ENCODE assay signal across 8 cellular contexts in the genomic region with DNA sequence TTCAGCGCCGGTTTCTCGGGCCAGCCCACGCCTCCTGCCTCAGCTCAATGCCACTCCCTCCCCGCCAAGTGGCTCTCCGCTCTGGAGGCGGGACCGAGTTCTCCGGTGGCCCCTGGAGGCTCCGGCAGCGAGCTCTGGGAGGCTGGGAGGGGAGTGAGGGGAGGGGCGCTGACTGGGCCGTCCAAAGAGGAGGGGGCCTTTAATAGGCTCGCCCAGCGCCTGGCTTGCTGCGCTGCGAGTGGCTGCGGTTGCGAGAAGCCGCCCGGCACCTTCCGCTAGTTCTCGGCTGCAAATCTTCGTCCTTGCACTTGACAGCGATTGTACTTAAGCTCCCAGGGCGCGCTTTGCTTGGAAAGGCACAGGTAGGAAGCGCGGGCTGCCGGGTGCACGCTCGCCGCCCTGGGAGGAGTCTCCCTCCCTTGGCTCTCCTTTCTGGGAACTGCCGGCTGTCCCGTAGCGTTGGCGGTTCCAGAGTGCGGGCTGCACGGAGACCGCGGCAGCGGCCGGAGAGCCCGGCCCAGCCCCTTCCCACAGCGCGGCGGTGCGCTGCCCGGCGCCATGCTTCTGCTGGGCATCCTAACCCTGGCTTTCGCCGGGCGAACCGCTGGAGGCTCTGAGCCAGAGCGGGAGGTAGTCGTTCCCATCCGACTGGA. TPM values are rescaled to one million over a fixed set of nuclear protein-coding genes. Genes with fewer than 3 reads are reported as not detected.
A peak's percentile ranks its signal among the peaks of the same experiment; 100 is the strongest.
DNase-seq lines count a peak whose midpoint lies in the region; ATAC-seq and TF ChIP-seq lines count a peak whose summit lies in the region.

A gene with protein sequence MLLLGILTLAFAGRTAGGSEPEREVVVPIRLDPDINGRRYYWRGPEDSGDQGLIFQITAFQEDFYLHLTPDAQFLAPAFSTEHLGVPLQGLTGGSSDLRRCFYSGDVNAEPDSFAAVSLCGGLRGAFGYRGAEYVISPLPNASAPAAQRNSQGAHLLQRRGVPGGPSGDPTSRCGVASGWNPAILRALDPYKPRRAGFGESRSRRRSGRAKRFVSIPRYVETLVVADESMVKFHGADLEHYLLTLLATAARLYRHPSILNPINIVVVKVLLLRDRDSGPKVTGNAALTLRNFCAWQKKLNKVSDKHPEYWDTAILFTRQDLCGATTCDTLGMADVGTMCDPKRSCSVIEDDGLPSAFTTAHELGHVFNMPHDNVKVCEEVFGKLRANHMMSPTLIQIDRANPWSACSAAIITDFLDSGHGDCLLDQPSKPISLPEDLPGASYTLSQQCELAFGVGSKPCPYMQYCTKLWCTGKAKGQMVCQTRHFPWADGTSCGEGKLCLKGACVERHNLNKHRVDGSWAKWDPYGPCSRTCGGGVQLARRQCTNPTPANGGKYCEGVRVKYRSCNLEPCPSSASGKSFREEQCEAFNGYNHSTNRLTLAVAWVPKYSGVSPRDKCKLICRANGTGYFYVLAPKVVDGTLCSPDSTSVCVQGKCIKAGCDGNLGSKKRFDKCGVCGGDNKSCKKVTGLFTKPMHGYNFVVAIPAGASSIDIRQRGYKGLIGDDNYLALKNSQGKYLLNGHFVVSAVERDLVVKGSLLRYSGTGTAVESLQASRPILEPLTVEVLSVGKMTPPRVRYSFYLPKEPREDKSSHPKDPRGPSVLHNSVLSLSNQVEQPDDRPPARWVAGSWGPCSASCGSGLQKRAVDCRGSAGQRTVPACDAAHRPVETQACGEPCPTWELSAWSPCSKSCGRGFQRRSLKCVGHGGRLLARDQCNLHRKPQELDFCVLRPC (plus strand): TSS at position 230 of the 653 bp plus-strand sequence. CDS start 329 bp downstream, at position 559.

- no peaks in the 10 kb centered on the region for H3K4me1 ChIP-seq in CD8-positive, alpha-beta T cell (ENCODE audit: insufficient read depth, low read length)

- no peaks in the 10 kb centered on the region for H3K27me3 ChIP-seq in CD8-positive, alpha-beta T cell (ENCODE audit: insufficient read depth, low read length)

- peaks cover 30% of the 10 kb centered on the region for H3K27me3 Mint-ChIP-seq in CD8-positive, alpha-beta T cell (ENCODE audit: low read depth)

- H3K4me1 Mint-ChIP-seq in CD8-positive, alpha-beta T cell (ENCODE audit: low read depth), result peaks cover 12% of the 10 kb centered on the region

- H3K36me3 ChIP-seq in CD8-positive, alpha-beta T cell (ENCODE audit: insufficient read depth, low read length), result no peaks in the 10 kb centered on the region

- peak within 1 kb of the TSS; percentile 63 for H3K4me3 Mint-ChIP-seq in CD8-positive, alpha-beta T cell

- intact Hi-C loops in CD8-positive, alpha-beta T cell (cut with DNase I, micrococcal nuclease), result no loop called here

- no peaks in the 10 kb centered on the region for H3K9me3 Mint-ChIP-seq in CD8-positive, alpha-beta T cell

- no peaks in the 10 kb centered on the region for H3K9me3 ChIP-seq in CD8-positive, alpha-beta T cell (ENCODE audit: low read length)

- H3K4me3 ChIP-seq in CD8-positive, alpha-beta T cell (ENCODE audit: low read depth, low read length), result no peak within 1 kb of the TSS
- H3K4me3 ChIP-seq in skin epidermis, result peak within 1 kb of the TSS; percentile 35 to 58 (median 41)

- DNase-seq in CD8-positive, alpha-beta T cell, result no peak
- DNase-seq in NOMO-1 treated with DMSO at 0.1 percent for 48 hours (lab: John Stamatoyannopoulos, UW; ENCODE audit: unreplicated experiment), result peak; percentile 53
- peak; percentile 93 for DNase-seq in brain pericyte (ENCODE audit: low read depth, low spot score)
- peak; percentile 88 for DNase-seq in iPS-NIHi11 (ENCODE audit: low spot score)
- DNase-seq in SKM-1 treated with dmso at 0.1 percent for 144 hours (lab: John Stamatoyannopoulos, UW; ENCODE audit: unreplicated experiment), result no peak

- H3K36me3 Mint-ChIP-seq in CD8-positive, alpha-beta T cell, result no peaks in the 10 kb centered on the region

- no peak for TF ChIP-seq CTCF in CD8-positive, alpha-beta T cell (IDR thresholded peaks at IDR 0.05)

- no peak within 1 kb of the TSS for H3K27ac Mint-ChIP-seq in CD8-positive, alpha-beta T cell

- ATAC-seq in CD8-positive, alpha-beta T cell, result peak; percentile 17
- ATAC-seq in HG02642 (IDR thresholded peaks at IDR 0.05; ENCODE audit: poor library complexity, unreplicated experiment), result peak; percentile 42
- no peak for ATAC-seq in HG02970 (IDR thresholded peaks at IDR 0.05; ENCODE audit: low FRiP score, unreplicated experiment)

- no peak within 1 kb of the TSS for H3K27ac ChIP-seq in CD8-positive, alpha-beta T cell (ENCODE audit: low read depth, low read length)
- H3K27ac ChIP-seq in skin epidermis, result peak within 1 kb of the TSS in 13 of 21 experiments; percentile 0 to 77 (median 53)

- POLR2A ChIA-PET in CD8-positive, alpha-beta T cell (lab: Charles Lee), result no interaction called here

- CTCF ChIA-PET in CD8-positive, alpha-beta T cell (lab: Charles Lee), result interaction anchor here (0.6 kb wide), 1 partner anchor 15 kb away, joined by 3 read pairs; no protein-coding TSS in a partner anchor

RNA-seq across cellular contexts. Expression of the gene that starts here (rescaled TPM):
- total RNA-seq in CD8-positive, alpha-beta T cell, result not detected

Comparison
In these comparisons a context has a peak if more than half of its experiments do, and no peak if none do; other contexts are left out.
1. Peak in ATAC-seq in CD8-positive, alpha-beta T cell; RNA of the gene not detected or under 1 TPM.
2. DNase-seq: peak in NOMO-1 treated with DMSO at 0.1 percent for 48 hours (single experiment), brain pericyte (single experiment) and iPS-NIHi11 (single experiment); none in CD8-positive, alpha-beta T cell (0 of 7) and SKM-1 treated with dmso at 0.1 percent for 144 hours (single experiment).